9 cellular contexts compared by ENCODE assay signal in genomic region chr18:35973650-35974049, GRCh38.
DNase-seq lines count a peak whose midpoint lies in the region; ATAC-seq lines count a peak whose summit lies in the region.
"Had no signal": no experiment of that assay in that cellular context is flagged by ENCODE, and none has a peak within 500 bp of the region (broad histone marks: within the 10 kb centered on the region; RNA-seq: fewer than 3 reads in every experiment).

No MANE protein-coding gene starts in this region.

- H3K27ac ChIP-seq in mesenchymal stem cell (ENCODE audit: low read length, poor library complexity, severe bottlenecking): no peak overlapping the region

- no peak overlapping the region for H2BK120ac ChIP-seq in mesenchymal stem cell (ENCODE audit: low read depth, low read length)

- no peak overlapping the region for H2AFZ ChIP-seq in mesenchymal stem cell (ENCODE audit: low read depth, low read length)

- no peak overlapping the region for H3K18ac ChIP-seq in mesenchymal stem cell (ENCODE audit: low read depth in 1 of 2, low read length in 2 of 2)

- H3K4me2 ChIP-seq in mesenchymal stem cell (ENCODE audit: low read length, poor library complexity, severe bottlenecking): peak overlapping the region; percentile 92

- H4K8ac ChIP-seq in mesenchymal stem cell (ENCODE audit: low read length): no peak overlapping the region

- ATAC-seq in stimulated activated naive CD8-positive, alpha-beta T cell treated with anti-CD3 and anti-CD28 coated beads, Interleukin-15, Interleukin-2, amounts not matched to agents 100 U/mL and 50 U/mL, for 24 hours: no peak
- ATAC-seq in GM18870 (IDR thresholded peaks at IDR 0.05; ENCODE audit: unreplicated experiment): no peak
- no peak for ATAC-seq in HG03095 (IDR thresholded peaks at IDR 0.05; ENCODE audit: unreplicated experiment)

- H3K4me1 ChIP-seq in adipocyte (ENCODE audit: control insufficient read depth, insufficient read depth, low read length) (peaks cover 31% of the 10 kb centered on the region), mesenchymal stem cell (ENCODE audit: control insufficient read depth, insufficient read depth, low read depth, low read length) (peaks cover 5% of the 10 kb centered on the region)

- H3K36me3 Mint-ChIP-seq in stimulated activated naive CD8-positive, alpha-beta T cell treated with anti-CD3 and anti-CD28 coated beads, Interleukin-15, Interleukin-2, amounts not matched to agents 100 ng/mL and 50 ng/mL, for 24 hours (ENCODE audit: low read depth): peaks cover 42% of the 10 kb centered on the region

- H2BK12ac ChIP-seq in mesenchymal stem cell (ENCODE audit: low read length in 2 of 2): no peak overlapping the region

- H3K9me3 Mint-ChIP-seq in stimulated activated naive CD8-positive, alpha-beta T cell treated with anti-CD3 and anti-CD28 coated beads, Interleukin-15, Interleukin-2, amounts not matched to agents 100 ng/mL and 50 ng/mL, for 24 hours: no peaks in the 10 kb centered on the region

- H3K36me3 ChIP-seq in adipocyte (ENCODE audit: control insufficient read depth, insufficient read depth, low read length, severe bottlenecking) (peaks cover 35% of the 10 kb centered on the region), mesenchymal stem cell (ENCODE audit: control insufficient read depth in 1 of 2, insufficient read depth in 2 of 2, low read depth in 1 of 2, low read length in 2 of 2) (peaks cover 11 to 46% of the 10 kb centered on the region in 2 experiments)

- H4K91ac ChIP-seq in mesenchymal stem cell (ENCODE audit: low read length): no peak overlapping the region

- WGBS in mesenchymal stem cell: 81% methylated on average over 6 of the region's 12 CpGs

- H3K27me3 ChIP-seq in adipocyte (replicated peaks; ENCODE audit: control insufficient read depth, insufficient read depth, low read length): no peaks in the 10 kb centered on the region
- H3K27me3 ChIP-seq in mesenchymal stem cell (ENCODE audit: control insufficient read depth in 1 of 2, insufficient read depth in 1 of 2, low read length in 2 of 2): no peaks in the 10 kb centered on the region

- H3K27me3 Mint-ChIP-seq in stimulated activated naive CD8-positive, alpha-beta T cell treated with anti-CD3 and anti-CD28 coated beads, Interleukin-15, Interleukin-2, amounts not matched to agents 100 ng/mL and 50 ng/mL, for 24 hours: no peaks in the 10 kb centered on the region

- no peak overlapping the region for H2AK5ac ChIP-seq in mesenchymal stem cell (ENCODE audit: low read length, severe bottlenecking)

- H3K9ac ChIP-seq in adipocyte (ENCODE audit: low read length): no peak overlapping the region
- peak overlapping the region; percentile 93 for H3K9ac ChIP-seq in mesenchymal stem cell (ENCODE audit: low read length)

- peaks cover 15% of the 10 kb centered on the region for H3K79me1 ChIP-seq in mesenchymal stem cell (replicated peaks; ENCODE audit: low read length, poor library complexity, severe bottlenecking)

- no peak overlapping the region for H2BK5ac ChIP-seq in mesenchymal stem cell (ENCODE audit: low read depth, low read length, poor library complexity, severe bottlenecking)

- DNase-seq in stimulated activated naive CD8-positive, alpha-beta T cell treated with anti-CD3 and anti-CD28 coated beads, Interleukin-15, Interleukin-2, amounts not matched to agents 100 U/mL and 50 U/mL, for 24 hours: no peak
- no peak for DNase-seq in adipocyte (ENCODE audit: low read depth)
- peak; percentile 5 for DNase-seq in mesenchymal stem cell
- DNase-seq in midbrain (lab: John Stamatoyannopoulos, UW): no peak
- DNase-seq in KBM-7: no peak
- DNase-seq: NCI-H1417 treated with DMSO at 0.1 percent for 48 hours had no signal

- peaks cover 50% of the 10 kb centered on the region for H3K4me1 Mint-ChIP-seq in stimulated activated naive CD8-positive, alpha-beta T cell treated with anti-CD3 and anti-CD28 coated beads, Interleukin-15, Interleukin-2, amounts not matched to agents 100 ng/mL and 50 ng/mL, for 24 hours (ENCODE audit: low read depth)

- H3K9me3 ChIP-seq in adipocyte (ENCODE audit: control insufficient read depth, low read length) (no peaks in the 10 kb centered on the region), mesenchymal stem cell (ENCODE audit: control insufficient read depth, low read length) (no peaks in the 10 kb centered on the region)

- in situ Hi-C loops in KBM-7 (cut with MboI; ENCODE audit: low pct_unique_long_range_greater_than_20kb, low sequenced_read_pairs): no loop called here

- peak overlapping the region; percentile 88 for H3K27ac Mint-ChIP-seq in stimulated activated naive CD8-positive, alpha-beta T cell treated with anti-CD3 and anti-CD28 coated beads, Interleukin-15, Interleukin-2, amounts not matched to agents 100 ng/mL and 50 ng/mL, for 24 hours

- no peak overlapping the region for H3K4ac ChIP-seq in mesenchymal stem cell (ENCODE audit: low read depth in 1 of 2, low read length in 2 of 2)

- H3K4me3 ChIP-seq in adipocyte (ENCODE audit: low read length): peak overlapping the region; percentile 97
- H3K4me3 ChIP-seq in mesenchymal stem cell (ENCODE audit: insufficient read depth in 1 of 2, low read depth in 1 of 2, low read length in 2 of 2): peak overlapping the region in 1 of 2 experiments; percentile 86

- H2BK15ac ChIP-seq in mesenchymal stem cell (ENCODE audit: low read depth, poor library complexity, severe bottlenecking): no peak overlapping the region

- H3K23ac ChIP-seq in mesenchymal stem cell (ENCODE audit: low read length in 2 of 2): no peak overlapping the region

- H3K4me3 Mint-ChIP-seq in stimulated activated naive CD8-positive, alpha-beta T cell treated with anti-CD3 and anti-CD28 coated beads, Interleukin-15, Interleukin-2, amounts not matched to agents 100 ng/mL and 50 ng/mL, for 24 hours: peak overlapping the region; percentile 92

- no peak overlapping the region for H3K14ac ChIP-seq in mesenchymal stem cell (ENCODE audit: low read length in 2 of 2)
